Comparison of ENCODE assay signal across 9 cellular contexts in genomic region chr7:143382126-143382790, GRCh38. TPM values are rescaled to one million over a fixed set of nuclear protein-coding genes. Genes with fewer than 3 reads are reported as not detected.
DNase-seq lines count a peak whose midpoint lies in the region; ATAC-seq and TF ChIP-seq lines count a peak whose summit lies in the region.
"Had no signal": no experiment of that assay in that cellular context is flagged by ENCODE, and none has a peak within 500 bp of the region (broad histone marks: within the 10 kb centered on the region; RNA-seq: fewer than 3 reads in every experiment).

No MANE protein-coding gene starts in this region.

- H3K4me3 ChIP-seq in SK-N-MC (peak overlapping the region; percentile 95), fibroblast of lung (replicated peaks in 1 of 4; ENCODE audit: control extremely low read depth in 1 of 4, insufficient read depth in 1 of 4, low read depth in 3 of 4, low read length in 4 of 4) (peak overlapping the region; percentile 86 to 90 (median 89))

- H3K27ac Mint-ChIP-seq in progenitor cell of endocrine pancreas = no peak overlapping the region

- peaks cover 19% of the 10 kb centered on the region for H3K4me1 Mint-ChIP-seq in progenitor cell of endocrine pancreas (ENCODE audit: low read depth)

- H3K9me3 ChIP-seq in SK-N-MC (ENCODE audit: low read depth, low read length) (no peaks in the 10 kb centered on the region), fibroblast of lung (ENCODE audit: control insufficient read depth, insufficient read depth, low read depth, low read length) (no peaks in the 10 kb centered on the region)

- H3K36me3 Mint-ChIP-seq in progenitor cell of endocrine pancreas (ENCODE audit: insufficient read depth) = no peaks in the 10 kb centered on the region

- peaks cover 2% of the 10 kb centered on the region for H4K20me1 ChIP-seq in fibroblast of lung (ENCODE audit: control insufficient read depth, extremely low read depth, insufficient read depth, low read length)

- peaks cover 70% of the 10 kb centered on the region for H3K79me2 ChIP-seq in fibroblast of lung (ENCODE audit: control insufficient read depth, insufficient read depth, low read length)

- H3K36me3 ChIP-seq in SK-N-MC (ENCODE audit: insufficient read depth, low read length) (no peaks in the 10 kb centered on the region; the same call in 1 of the 2 replicates), fibroblast of lung (ENCODE audit: control insufficient read depth, insufficient read depth, low read length) (peaks cover 23% of the 10 kb centered on the region)

- H3K9me3 Mint-ChIP-seq in progenitor cell of endocrine pancreas (ENCODE audit: low read depth) = no peaks in the 10 kb centered on the region

- peak overlapping the region; percentile 72 for H3K4me3 Mint-ChIP-seq in progenitor cell of endocrine pancreas (ENCODE audit: low read depth)

- H2AFZ ChIP-seq in fibroblast of lung (ENCODE audit: low read length) = no peak overlapping the region

- H3K27me3 Mint-ChIP-seq in progenitor cell of endocrine pancreas = no peaks in the 10 kb centered on the region

- DNase-seq in Daoy (ENCODE audit: low read depth) = peak; percentile 16
- DNase-seq in SK-N-MC (ENCODE audit: low read depth, low spot score) = no peak
- no peak for DNase-seq in fibroblast of lung (ENCODE audit: low read depth in 2 of 2)
- no peak for DNase-seq in progenitor cell of endocrine pancreas (ENCODE audit: low spot score, unreplicated experiment)
- no peak for DNase-seq in midbrain (lab: John Stamatoyannopoulos, UW)
- no peak for DNase-seq in mesenteric fat pad (ENCODE audit: low spot score)

- H3K9ac ChIP-seq in SK-N-MC (ENCODE audit: insufficient read length) (peak overlapping the region; percentile 92), fibroblast of lung (ENCODE audit: insufficient read depth, low read length) (peak overlapping the region; percentile 96)

- ATAC-seq in GM21423 (IDR thresholded peaks at IDR 0.05; ENCODE audit: unreplicated experiment) = no peak
- ATAC-seq in HG03108 (IDR thresholded peaks at IDR 0.05; ENCODE audit: unreplicated experiment) = no peak

- peaks cover 18% of the 10 kb centered on the region for H3K4me1 ChIP-seq in fibroblast of lung (ENCODE audit: control insufficient read depth, extremely low read depth, insufficient read depth, low read length)

- no peak for TF ChIP-seq CTCF in fibroblast of lung (conservative IDR thresholded peaks at IDR 0.05 in 1 of 2, IDR thresholded peaks at IDR 0.05 in 1 of 2; ENCODE audit: low read depth in 1 of 2, low read length in 2 of 2)
- no peak for TF ChIP-seq CTCF in progenitor cell of endocrine pancreas (IDR thresholded peaks at IDR 0.05; ENCODE audit: unreplicated experiment)

- peak overlapping the region; percentile 92 for H3K4me2 ChIP-seq in fibroblast of lung (ENCODE audit: extremely low read depth, insufficient read depth, low read length)

- H3K27ac ChIP-seq in SK-N-MC (no peak overlapping the region), fibroblast of lung (ENCODE audit: insufficient read depth, low read length) (peak overlapping the region; percentile 98)

- H3K27me3 ChIP-seq in fibroblast of lung (ENCODE audit: control insufficient read depth, insufficient read depth, low read length) = no peaks in the 10 kb centered on the region

RNA-seq across cellular contexts. Expression of gene ZYX, which starts 1.1 kb away (rescaled TPM):
- total RNA-seq in Daoy (2014; rRNA removed; shearing (Covaris generic)) = 121 and 128 TPM in 2 replicates
- total RNA-seq in fibroblast of lung (16.9 and 33.5 TPM in 2 replicates), progenitor cell of endocrine pancreas (65.4 and 69.0 TPM in 2 replicates), mesenteric fat pad (271 TPM)
- polyA plus RNA-seq in fibroblast of lung = 85.6 and 131 TPM in 2 replicates
- polyA plus RNA-seq in fibroblast of lung (2012) = 452 and 642 TPM in 2 replicates
- 1,191 and 1,574 TPM in 2 replicates for polyA minus RNA-seq in fibroblast of lung (ENCODE audit: low replicate concordance)

RNA-seq across cellular contexts. Expression of gene FAM131B, which starts 19.7 kb away (rescaled TPM):
- 2.2 and 4.0 TPM in 2 replicates for total RNA-seq in Daoy (2014; rRNA removed; shearing (Covaris generic))
- total RNA-seq in fibroblast of lung (3.8 and 4.4 TPM in 2 replicates), progenitor cell of endocrine pancreas (2.3 and 3.7 TPM in 2 replicates), mesenteric fat pad (1.8 TPM)
- 2.0 and 4.8 TPM in 2 replicates for polyA plus RNA-seq in fibroblast of lung
- polyA plus RNA-seq in fibroblast of lung (2012) = 1.9 and 4.0 TPM in 2 replicates
- 8.6 and 36.6 TPM in 2 replicates for polyA minus RNA-seq in fibroblast of lung (ENCODE audit: low replicate concordance)
- total RNA-seq: SK-MEL-5 had no signal

RNA-seq across cellular contexts. Expression of gene EPHA1, which starts 26.4 kb away (rescaled TPM):
- total RNA-seq in Daoy (2014; rRNA removed; shearing (Covaris generic)) = 0.09 TPM in 1 of 2 replicates, not detected in the other
- total RNA-seq in fibroblast of lung (under 0.01 and 0.26 TPM in 2 replicates), progenitor cell of endocrine pancreas (54.4 and 56.3 TPM in 2 replicates), mesenteric fat pad (0.22 TPM)
- polyA plus RNA-seq in fibroblast of lung = 0.05 and 0.09 TPM in 2 replicates
- 0.89 and 2.2 TPM in 2 replicates for polyA plus RNA-seq in fibroblast of lung (2012)
- 2.7 TPM in 1 of 2 replicates, not detected in the other for polyA minus RNA-seq in fibroblast of lung (ENCODE audit: low replicate concordance)
- total RNA-seq: SK-MEL-5 had no signal

Comparison
In these comparisons a context has a peak if more than half of its experiments do, and no peak if none do; other contexts are left out.
1. RNA of gene EPHA1, which starts 26.4 kb away (total RNA-seq): 54.4 to 56.3 TPM in progenitor cell of endocrine pancreas; 0.22 TPM in mesenteric fat pad (single experiment), 0.09 TPM in Daoy and under 0.01 to 0.26 TPM in fibroblast of lung; every median in the first group is over 10 times any median in the second.